Comparison of ENCODE assay signal across 9 cellular contexts in genomic region chr20:3927486-3928291, GRCh38. TPM values are rescaled to one million over a fixed set of nuclear protein-coding genes. Genes with fewer than 3 reads are reported as not detected.
DNase-seq lines count a peak whose midpoint lies in the region; ATAC-seq, FAIRE-seq and TF ChIP-seq lines count a peak whose summit lies in the region.
"Had no signal": no experiment of that assay in that cellular context is flagged by ENCODE, and none has a peak within 500 bp of the region (broad histone marks: within the 10 kb centered on the region; RNA-seq: fewer than 3 reads in every experiment).

No MANE protein-coding gene starts in this region.

- H3K4me1 Mint-ChIP-seq in Caco-2 (ENCODE audit: low read depth, unreplicated experiment) = peaks cover 16% of the 10 kb centered on the region
- H3K4me1 Mint-ChIP-seq in activated naive CD8-positive, alpha-beta T cell treated with anti-CD3 and anti-CD28 coated beads for 36 hours = peaks cover 50% of the 10 kb centered on the region
- peaks cover 30% of the 10 kb centered on the region for H3K4me1 Mint-ChIP-seq in osteocyte (ENCODE audit: unreplicated experiment)

- H3K36me3 ChIP-seq in Caco-2 (ENCODE audit: control insufficient read depth, insufficient read depth, low read length) (peaks cover 4% of the 10 kb centered on the region), mesenchymal stem cell (ENCODE audit: control insufficient read depth in 1 of 2, insufficient read depth in 2 of 2, low read depth in 1 of 2, low read length in 2 of 2) (peaks cover 38 to 69% of the 10 kb centered on the region in 2 experiments)

- no peak overlapping the region for H3K27ac ChIP-seq in mesenchymal stem cell (ENCODE audit: low read length, poor library complexity, severe bottlenecking)

- no peak overlapping the region for H2BK15ac ChIP-seq in mesenchymal stem cell (ENCODE audit: low read depth, poor library complexity, severe bottlenecking)

- 79% methylated on average over 10 of the region's 10 CpGs for WGBS in mesenchymal stem cell

- 0 out of 2 replicates have a peak, but pooled peaks cover 3% of the 10 kb centered on the region for H3K4me1 ChIP-seq in Caco-2
- H3K4me1 ChIP-seq in mesenchymal stem cell (ENCODE audit: control insufficient read depth, insufficient read depth, low read depth, low read length) = peaks cover 38% of the 10 kb centered on the region

- no peaks in the 10 kb centered on the region for H3K9me3 ChIP-seq in Caco-2
- no peaks in the 10 kb centered on the region for H3K9me3 ChIP-seq in mesenchymal stem cell (ENCODE audit: control insufficient read depth, low read length)

- peak overlapping the region; percentile 62 for H3K27ac Mint-ChIP-seq in Caco-2 (ENCODE audit: unreplicated experiment)
- H3K27ac Mint-ChIP-seq in activated naive CD8-positive, alpha-beta T cell treated with anti-CD3 and anti-CD28 coated beads for 36 hours = peak overlapping the region; percentile 84
- H3K27ac Mint-ChIP-seq in osteocyte (ENCODE audit: unreplicated experiment) = no peak overlapping the region

- POLR2A ChIA-PET in Caco-2 (lab: Charles Lee) = no interaction called here

- no peak overlapping the region for H3K4me2 ChIP-seq in mesenchymal stem cell (ENCODE audit: low read length, poor library complexity, severe bottlenecking)

- H3K23ac ChIP-seq in mesenchymal stem cell (ENCODE audit: low read length in 2 of 2) = no peak overlapping the region

- no peak overlapping the region for H3K14ac ChIP-seq in mesenchymal stem cell (ENCODE audit: low read length in 2 of 2)

- peaks cover 31% of the 10 kb centered on the region for H3K79me1 ChIP-seq in mesenchymal stem cell (replicated peaks; ENCODE audit: low read length, poor library complexity, severe bottlenecking)

- no peak overlapping the region for H2BK12ac ChIP-seq in mesenchymal stem cell (ENCODE audit: low read length in 2 of 2)

- TF ChIP-seq CTCF in Caco-2 (IDR thresholded peaks at IDR 0.05; ENCODE audit: insufficient read depth in 1 of 2, low read depth in 1 of 2, low read length in 1 of 2, severe bottlenecking in 1 of 2, unreplicated experiment in 1 of 2) (no peak), osteocyte (IDR thresholded peaks at IDR 0.05) (no peak)

- no peaks in the 10 kb centered on the region for H3K9me3 Mint-ChIP-seq in Caco-2 (ENCODE audit: unreplicated experiment)
- H3K9me3 Mint-ChIP-seq in activated naive CD8-positive, alpha-beta T cell treated with anti-CD3 and anti-CD28 coated beads for 36 hours = no peaks in the 10 kb centered on the region
- H3K9me3 Mint-ChIP-seq in osteocyte (ENCODE audit: unreplicated experiment) = no peaks in the 10 kb centered on the region

- no peak for ATAC-seq in HG03442 (IDR thresholded peaks at IDR 0.05; ENCODE audit: unreplicated experiment)

- no peak for FAIRE-seq in RCC 7860 (lab: Jason Lieb, UNC)
- FAIRE-seq: islet of Langerhans had no signal

- peak overlapping the region in 1 of 2 experiments; percentile 28 for H3K18ac ChIP-seq in mesenchymal stem cell (ENCODE audit: low read depth in 1 of 2, low read length in 2 of 2)

- H3K9ac ChIP-seq in mesenchymal stem cell (ENCODE audit: low read length) = peak overlapping the region; percentile 47

- peak overlapping the region; percentile 25 for H3K4me3 Mint-ChIP-seq in Caco-2 (ENCODE audit: unreplicated experiment)
- peak overlapping the region; percentile 15 for H3K4me3 Mint-ChIP-seq in activated naive CD8-positive, alpha-beta T cell treated with anti-CD3 and anti-CD28 coated beads for 36 hours
- H3K4me3 Mint-ChIP-seq in osteocyte (ENCODE audit: unreplicated experiment) = no peak overlapping the region

- no peak overlapping the region for H3K4me3 ChIP-seq in Caco-2 (ENCODE audit: low read depth, low read length)
- no peak overlapping the region for H3K4me3 ChIP-seq in mesenchymal stem cell (ENCODE audit: insufficient read depth in 1 of 2, low read depth in 1 of 2, low read length in 2 of 2)

- peaks cover 88% of the 10 kb centered on the region for H3K36me3 Mint-ChIP-seq in Caco-2 (ENCODE audit: insufficient read depth, unreplicated experiment)
- peaks cover 27% of the 10 kb centered on the region for H3K36me3 Mint-ChIP-seq in activated naive CD8-positive, alpha-beta T cell treated with anti-CD3 and anti-CD28 coated beads for 36 hours
- H3K36me3 Mint-ChIP-seq in osteocyte (ENCODE audit: unreplicated experiment) = peaks cover 23% of the 10 kb centered on the region

- no peaks in the 10 kb centered on the region for H3K27me3 ChIP-seq in Caco-2 (replicated peaks; ENCODE audit: control insufficient read depth, insufficient read depth, low read length)
- H3K27me3 ChIP-seq in mesenchymal stem cell (ENCODE audit: control insufficient read depth in 1 of 2, insufficient read depth in 1 of 2, low read length in 2 of 2) = no peaks in the 10 kb centered on the region

- no TSS peak for BruUV-seq in Caco-2 (replicated peaks; lab: Mats Ljungman, UMichigan)

- no peak overlapping the region for H2BK5ac ChIP-seq in mesenchymal stem cell (ENCODE audit: low read depth, low read length, poor library complexity, severe bottlenecking)

- CTCF ChIA-PET in Caco-2 (lab: Charles Lee) = interaction anchor here (0.6 kb wide), 1 partner anchor 57 kb away, joined by 3 read pairs; no protein-coding TSS in a partner anchor

- no peak overlapping the region for H3K4ac ChIP-seq in mesenchymal stem cell (ENCODE audit: low read depth in 1 of 2, low read length in 2 of 2)

- H2BK120ac ChIP-seq in mesenchymal stem cell (ENCODE audit: low read depth, low read length) = no peak overlapping the region

- intact Hi-C loops in Caco-2 (cut with micrococcal nuclease; ENCODE audit: unreplicated experiment) = no loop called here

- DNase-seq in Caco-2 (no peak), NCI-H2029 treated with DMSO at 0.1 percent for 48 hours (lab: John Stamatoyannopoulos, UW) (peak; percentile 34), mesenchymal stem cell (peak; percentile 65), RCC 7860 (ENCODE audit: low spot score) (no peak), osteocyte (ENCODE audit: extremely low spot score, unreplicated experiment) (no peak), epidermal melanocyte (ENCODE audit: insufficient read length, low spot score) (no peak)
- DNase-seq in activated naive CD8-positive, alpha-beta T cell treated with anti-CD3 and anti-CD28 coated beads for 36 hours = no peak

- H4K91ac ChIP-seq in mesenchymal stem cell (ENCODE audit: low read length) = no peak overlapping the region

- H3K27me3 Mint-ChIP-seq in Caco-2 (ENCODE audit: insufficient read depth, unreplicated experiment) (no peaks in the 10 kb centered on the region), osteocyte (ENCODE audit: unreplicated experiment) (no peaks in the 10 kb centered on the region)
- no peaks in the 10 kb centered on the region for H3K27me3 Mint-ChIP-seq in activated naive CD8-positive, alpha-beta T cell treated with anti-CD3 and anti-CD28 coated beads for 36 hours

- no peak overlapping the region for H2AK5ac ChIP-seq in mesenchymal stem cell (ENCODE audit: low read length, severe bottlenecking)

- peak overlapping the region; percentile 27 for H4K8ac ChIP-seq in mesenchymal stem cell (ENCODE audit: low read length)

- H2AFZ ChIP-seq in mesenchymal stem cell (ENCODE audit: low read depth, low read length) = no peak overlapping the region

RNA-seq across cellular contexts. Expression of gene PANK2, which starts 38.5 kb away (rescaled TPM):
- 55.8 and 58.3 TPM in 2 replicates for total RNA-seq in Caco-2 (2022)
- 10 to 100 TPM; 50.0 to 50.7 TPM for total RNA-seq in activated naive CD8-positive, alpha-beta T cell treated with anti-CD3 and anti-CD28 coated beads for 36 hours
- polyA plus RNA-seq in mesenchymal stem cell (2013, experiment 1 of 2) = 21.4 TPM
- polyA plus RNA-seq in mesenchymal stem cell (2013, experiment 2 of 2) = 21.4 TPM
- total RNA-seq in osteocyte = 41.9 and 54.2 TPM in 2 replicates

Comparison
In these comparisons a context has a peak if more than half of its experiments do, and no peak if none do; other contexts are left out.
1. DNase-seq: peak in NCI-H2029 treated with DMSO at 0.1 percent for 48 hours (single experiment) and mesenchymal stem cell (single experiment); none in Caco-2 (0 of 2), activated naive CD8-positive, alpha-beta T cell treated with anti-CD3 and anti-CD28 coated beads for 36 hours (single experiment), RCC 7860 (single experiment), osteocyte (single experiment) and epidermal melanocyte (single experiment).